ENCODE assay signal across 2 cellular contexts in the genomic region with DNA sequence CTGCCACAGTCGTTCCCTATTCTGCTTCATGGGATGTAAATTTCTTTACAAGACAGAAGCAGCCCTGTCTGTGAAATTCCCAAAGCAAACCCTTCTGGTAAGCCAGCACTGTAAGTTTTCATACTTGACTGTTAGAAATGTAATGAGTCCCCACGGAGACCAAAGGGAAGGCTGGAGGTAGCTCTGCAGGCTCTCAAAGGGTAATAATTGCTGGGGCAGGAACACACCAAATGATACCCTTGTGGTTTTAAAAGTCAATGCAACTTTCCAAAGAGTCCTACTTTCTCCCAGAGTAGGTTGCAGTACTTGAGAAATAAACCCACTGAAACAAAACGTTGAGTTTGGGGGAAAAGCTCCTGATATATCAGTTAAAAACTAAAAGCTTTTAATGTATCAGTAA.
TF ChIP-seq lines count a peak whose summit lies in the region.

No MANE protein-coding gene starts in this region.

TF ChIP-seq in HCT116, 20 proteins besides CTCF, POLR2A, EP300 and RAD21 (continued from another document):
- TF ChIP-seq, protein P1, sequence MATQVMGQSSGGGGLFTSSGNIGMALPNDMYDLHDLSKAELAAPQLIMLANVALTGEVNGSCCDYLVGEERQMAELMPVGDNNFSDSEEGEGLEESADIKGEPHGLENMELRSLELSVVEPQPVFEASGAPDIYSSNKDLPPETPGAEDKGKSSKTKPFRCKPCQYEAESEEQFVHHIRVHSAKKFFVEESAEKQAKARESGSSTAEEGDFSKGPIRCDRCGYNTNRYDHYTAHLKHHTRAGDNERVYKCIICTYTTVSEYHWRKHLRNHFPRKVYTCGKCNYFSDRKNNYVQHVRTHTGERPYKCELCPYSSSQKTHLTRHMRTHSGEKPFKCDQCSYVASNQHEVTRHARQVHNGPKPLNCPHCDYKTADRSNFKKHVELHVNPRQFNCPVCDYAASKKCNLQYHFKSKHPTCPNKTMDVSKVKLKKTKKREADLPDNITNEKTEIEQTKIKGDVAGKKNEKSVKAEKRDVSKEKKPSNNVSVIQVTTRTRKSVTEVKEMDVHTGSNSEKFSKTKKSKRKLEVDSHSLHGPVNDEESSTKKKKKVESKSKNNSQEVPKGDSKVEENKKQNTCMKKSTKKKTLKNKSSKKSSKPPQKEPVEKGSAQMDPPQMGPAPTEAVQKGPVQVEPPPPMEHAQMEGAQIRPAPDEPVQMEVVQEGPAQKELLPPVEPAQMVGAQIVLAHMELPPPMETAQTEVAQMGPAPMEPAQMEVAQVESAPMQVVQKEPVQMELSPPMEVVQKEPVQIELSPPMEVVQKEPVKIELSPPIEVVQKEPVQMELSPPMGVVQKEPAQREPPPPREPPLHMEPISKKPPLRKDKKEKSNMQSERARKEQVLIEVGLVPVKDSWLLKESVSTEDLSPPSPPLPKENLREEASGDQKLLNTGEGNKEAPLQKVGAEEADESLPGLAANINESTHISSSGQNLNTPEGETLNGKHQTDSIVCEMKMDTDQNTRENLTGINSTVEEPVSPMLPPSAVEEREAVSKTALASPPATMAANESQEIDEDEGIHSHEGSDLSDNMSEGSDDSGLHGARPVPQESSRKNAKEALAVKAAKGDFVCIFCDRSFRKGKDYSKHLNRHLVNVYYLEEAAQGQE (IDR thresholded peaks at IDR 0.05; ENCODE audit: low read depth) = no peak
- TF ChIP-seq TCF7L2 (IDR thresholded peaks at IDR 0.05; ENCODE audit: borderline replicate concordance, extremely low read depth, insufficient read depth, insufficient read length) (no peak), YY1 (IDR thresholded peaks at IDR 0.05; ENCODE audit: extremely low read depth, insufficient replicate concordance, low read depth, low read length) (no peak), CBX3 (IDR thresholded peaks at IDR 0.05; ENCODE audit: low read depth) (no peak), POLR2AphosphoS5 (IDR thresholded peaks at IDR 0.05; ENCODE audit: low read depth, low read length) (no peak), SRF (IDR thresholded peaks at IDR 0.05; ENCODE audit: low read depth) (no peak), ZNF274 (IDR thresholded peaks at IDR 0.05; ENCODE audit: low read depth, low read length) (no peak), SIN3A (IDR thresholded peaks at IDR 0.05; ENCODE audit: low read depth) (no peak), EZH2phosphoT487 (IDR thresholded peaks at IDR 0.05; ENCODE audit: borderline replicate concordance) (no peak), FOSL1 (IDR thresholded peaks at IDR 0.05; ENCODE audit: low read depth) (no peak), ZFX (IDR thresholded peaks at IDR 0.05) (no peak)
- TF ChIP-seq, protein P2, sequence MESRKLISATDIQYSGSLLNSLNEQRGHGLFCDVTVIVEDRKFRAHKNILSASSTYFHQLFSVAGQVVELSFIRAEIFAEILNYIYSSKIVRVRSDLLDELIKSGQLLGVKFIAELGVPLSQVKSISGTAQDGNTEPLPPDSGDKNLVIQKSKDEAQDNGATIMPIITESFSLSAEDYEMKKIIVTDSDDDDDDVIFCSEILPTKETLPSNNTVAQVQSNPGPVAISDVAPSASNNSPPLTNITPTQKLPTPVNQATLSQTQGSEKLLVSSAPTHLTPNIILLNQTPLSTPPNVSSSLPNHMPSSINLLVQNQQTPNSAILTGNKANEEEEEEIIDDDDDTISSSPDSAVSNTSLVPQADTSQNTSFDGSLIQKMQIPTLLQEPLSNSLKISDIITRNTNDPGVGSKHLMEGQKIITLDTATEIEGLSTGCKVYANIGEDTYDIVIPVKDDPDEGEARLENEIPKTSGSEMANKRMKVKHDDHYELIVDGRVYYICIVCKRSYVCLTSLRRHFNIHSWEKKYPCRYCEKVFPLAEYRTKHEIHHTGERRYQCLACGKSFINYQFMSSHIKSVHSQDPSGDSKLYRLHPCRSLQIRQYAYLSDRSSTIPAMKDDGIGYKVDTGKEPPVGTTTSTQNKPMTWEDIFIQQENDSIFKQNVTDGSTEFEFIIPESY (IDR thresholded peaks at IDR 0.05; ENCODE audit: extremely low read depth, insufficient replicate concordance, low read length) = no peak

TF ChIP-seq in K562, 482 proteins besides CTCF, POLR2A, EP300 and RAD21 (continued from another document):
- TF ChIP-seq, protein P3, sequence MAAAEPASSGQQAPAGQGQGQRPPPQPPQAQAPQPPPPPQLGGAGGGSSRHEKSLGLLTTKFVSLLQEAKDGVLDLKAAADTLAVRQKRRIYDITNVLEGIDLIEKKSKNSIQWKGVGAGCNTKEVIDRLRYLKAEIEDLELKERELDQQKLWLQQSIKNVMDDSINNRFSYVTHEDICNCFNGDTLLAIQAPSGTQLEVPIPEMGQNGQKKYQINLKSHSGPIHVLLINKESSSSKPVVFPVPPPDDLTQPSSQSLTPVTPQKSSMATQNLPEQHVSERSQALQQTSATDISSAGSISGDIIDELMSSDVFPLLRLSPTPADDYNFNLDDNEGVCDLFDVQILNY (CRISPR knock-in tag; IDR thresholded peaks at IDR 0.05) = no peak
- TF ChIP-seq, protein P4, sequence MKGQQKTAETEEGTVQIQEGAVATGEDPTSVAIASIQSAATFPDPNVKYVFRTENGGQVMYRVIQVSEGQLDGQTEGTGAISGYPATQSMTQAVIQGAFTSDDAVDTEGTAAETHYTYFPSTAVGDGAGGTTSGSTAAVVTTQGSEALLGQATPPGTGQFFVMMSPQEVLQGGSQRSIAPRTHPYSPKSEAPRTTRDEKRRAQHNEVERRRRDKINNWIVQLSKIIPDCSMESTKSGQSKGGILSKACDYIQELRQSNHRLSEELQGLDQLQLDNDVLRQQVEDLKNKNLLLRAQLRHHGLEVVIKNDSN (CRISPR knock-in tag; IDR thresholded peaks at IDR 0.05) = no peak
- no peak for TF ChIP-seq SPI1 (IDR thresholded peaks at IDR 0.05; ENCODE audit: borderline replicate concordance, low read depth, low read length)
- TF ChIP-seq ZKSCAN8 (CRISPR knock-in tag; IDR thresholded peaks at IDR 0.05) = no peak
- TF ChIP-seq, protein P5, sequence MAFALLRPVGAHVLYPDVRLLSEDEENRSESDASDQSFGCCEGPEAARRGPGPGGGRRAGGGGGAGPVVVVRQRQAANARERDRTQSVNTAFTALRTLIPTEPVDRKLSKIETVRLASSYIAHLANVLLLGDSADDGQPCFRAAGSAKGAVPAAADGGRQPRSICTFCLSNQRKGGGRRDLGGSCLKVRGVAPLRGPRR (CRISPR knock-in tag; IDR thresholded peaks at IDR 0.05) = no peak
- no peak for TF ChIP-seq ELF1 (tag; IDR thresholded peaks at IDR 0.05)
- TF ChIP-seq PHTF2 (CRISPR knock-in tag; IDR thresholded peaks at IDR 0.05) = no peak
- TF ChIP-seq FOXP1 (CRISPR knock-in tag; IDR thresholded peaks at IDR 0.05) = no peak
- no peak for TF ChIP-seq ZNF134 (CRISPR knock-in tag; conservative IDR thresholded peaks at IDR 0.05)
- TF ChIP-seq, protein P6, sequence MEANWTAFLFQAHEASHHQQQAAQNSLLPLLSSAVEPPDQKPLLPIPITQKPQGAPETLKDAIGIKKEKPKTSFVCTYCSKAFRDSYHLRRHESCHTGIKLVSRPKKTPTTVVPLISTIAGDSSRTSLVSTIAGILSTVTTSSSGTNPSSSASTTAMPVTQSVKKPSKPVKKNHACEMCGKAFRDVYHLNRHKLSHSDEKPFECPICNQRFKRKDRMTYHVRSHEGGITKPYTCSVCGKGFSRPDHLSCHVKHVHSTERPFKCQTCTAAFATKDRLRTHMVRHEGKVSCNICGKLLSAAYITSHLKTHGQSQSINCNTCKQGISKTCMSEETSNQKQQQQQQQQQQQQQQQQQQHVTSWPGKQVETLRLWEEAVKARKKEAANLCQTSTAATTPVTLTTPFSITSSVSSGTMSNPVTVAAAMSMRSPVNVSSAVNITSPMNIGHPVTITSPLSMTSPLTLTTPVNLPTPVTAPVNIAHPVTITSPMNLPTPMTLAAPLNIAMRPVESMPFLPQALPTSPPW (CRISPR knock-in tag; IDR thresholded peaks at IDR 0.05) = no peak
- TF ChIP-seq HDAC1 (IDR thresholded peaks at IDR 0.05) = no peak
TF ChIP-seq in K562: peak in this region for 0.
